Comparison of ENCODE assay signal across 8 cellular contexts in the genomic region with DNA sequence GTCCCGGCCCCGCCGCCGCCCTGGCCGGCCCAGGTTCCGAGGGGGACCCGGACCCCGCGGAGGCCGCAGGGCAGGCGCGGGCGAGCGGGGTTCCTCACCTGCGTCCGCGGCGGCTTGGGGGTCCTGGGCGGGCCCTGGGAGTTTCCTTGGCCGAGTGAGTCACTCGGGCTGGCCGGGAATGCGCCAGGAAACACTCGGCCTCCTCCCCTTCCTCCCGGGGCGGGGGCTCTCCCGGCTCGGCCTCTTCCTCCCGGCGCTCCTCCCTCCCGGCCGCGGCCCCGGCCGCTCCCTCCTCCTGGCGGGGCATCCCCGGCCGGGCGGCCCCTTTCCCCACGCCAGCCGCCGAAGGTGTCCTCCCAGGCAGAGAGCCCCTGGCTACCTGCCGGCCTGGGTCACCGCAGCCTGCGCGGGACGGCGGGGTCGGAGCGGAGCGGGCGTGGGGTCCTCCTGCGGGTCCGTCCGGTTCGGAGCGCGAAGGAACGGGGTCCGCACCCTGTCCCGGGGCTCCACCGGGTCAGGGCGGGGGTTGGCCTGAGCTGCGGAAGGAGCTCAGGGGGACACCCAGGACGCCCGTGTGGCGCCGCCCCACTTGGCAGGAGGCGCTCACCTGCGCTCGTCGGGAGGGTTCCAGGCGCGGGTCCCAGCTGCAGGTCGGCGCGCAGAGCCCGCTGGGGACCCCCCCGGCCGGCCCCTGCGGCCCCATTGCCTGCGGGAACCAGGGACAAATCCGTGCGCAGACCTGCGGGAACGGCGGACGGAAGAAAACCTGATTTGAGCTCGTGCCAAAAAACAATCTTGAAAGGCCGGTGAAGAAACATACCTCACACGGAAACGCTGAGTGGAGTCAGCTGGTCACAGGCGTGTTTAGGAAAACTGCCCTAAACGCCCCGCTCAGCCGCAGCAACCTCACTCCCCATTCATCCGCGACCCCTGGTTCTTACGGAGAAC. TPM values are rescaled to one million over a fixed set of nuclear protein-coding genes. Genes with fewer than 3 reads are reported as not detected.
DNase-seq lines count a peak whose midpoint lies in the region; ATAC-seq and TF ChIP-seq lines count a peak whose summit lies in the region.

TSS of gene CYFIP1 (minus strand) at position 180 of the 948 bp plus-strand sequence. CDS start 33,083 bp downstream, outside the sequence.

- H3K9me3 Mint-ChIP-seq in activated CD4-positive, alpha-beta memory T cell treated with anti-CD3 and anti-CD28 coated beads for 36 hours = no peaks in the 10 kb centered on the region

- peaks cover 11% of the 10 kb centered on the region for H3K4me1 Mint-ChIP-seq in activated CD4-positive, alpha-beta memory T cell treated with anti-CD3 and anti-CD28 coated beads for 36 hours (ENCODE audit: low read depth)

- H3K9me3 ChIP-seq in HCT116 (ENCODE audit: control insufficient read depth in 1 of 2, insufficient read depth in 1 of 2, low read depth in 1 of 2, low read length in 2 of 2) = no peaks in the 10 kb centered on the region
- no peaks in the 10 kb centered on the region for H3K9me3 ChIP-seq in mesodermal cell (ENCODE audit: control insufficient read depth, low read length)

- no peaks in the 10 kb centered on the region for H3K9me2 ChIP-seq in HCT116 (ENCODE audit: insufficient read depth)

- no peak within 1 kb of the TSS for H2AFZ ChIP-seq in HCT116 (ENCODE audit: low read depth, low read length, poor library complexity, severe bottlenecking)

- no peaks in the 10 kb centered on the region for H3K36me3 ChIP-seq in HCT116 (ENCODE audit: control insufficient read depth in 1 of 2, insufficient read depth in 2 of 2, low read length in 2 of 2)
- peaks cover 5% of the 10 kb centered on the region for H3K36me3 ChIP-seq in mesodermal cell (ENCODE audit: control insufficient read depth, insufficient read depth, low read length)

- DNase-seq in T-helper 1 cell = no peak
- DNase-seq in HCT116 (ENCODE audit: low read depth, low spot score) = peak; percentile 61
- peak; percentile 77 for DNase-seq in NCI-H146 (lab: John Stamatoyannopoulos, UW)
- DNase-seq in activated CD4-positive, alpha-beta memory T cell treated with anti-CD3 and anti-CD28 coated beads for 36 hours = peak; percentile 55
- peak; percentile 93 for DNase-seq in epithelial cell of esophagus (ENCODE audit: low read depth)

- H3K9ac ChIP-seq in HCT116 (ENCODE audit: low read length) = peak within 1 kb of the TSS; percentile 80

- 0% methylated on average over 53 to 73 of the region's 99 CpGs for WGBS in mesodermal cell (ENCODE audit: insufficient coverage in 2 of 2), 2 experiments

- H3K4me1 ChIP-seq in HCT116 (ENCODE audit: control insufficient read depth in 1 of 2, insufficient read depth in 2 of 2, low read length in 2 of 2) = peaks cover 15 to 23% of the 10 kb centered on the region in 2 experiments
- H3K4me1 ChIP-seq in mesodermal cell (ENCODE audit: control insufficient read depth, insufficient read depth, low read length, poor library complexity, severe bottlenecking) = peaks cover 6% of the 10 kb centered on the region

- POLR2A ChIA-PET in HCT116 (lab: Charles Lee) = no interaction called here
- POLR2A ChIA-PET in activated CD4-positive, alpha-beta memory T cell treated with anti-CD3 and anti-CD28 coated beads for 36 hours (lab: Charles Lee) = interaction anchor here (1.4 to 2.0 kb wide), 2 partner anchors 56 to 59 kb away, joined by 3 to 8 read pairs; partner anchors contain the start of gene TUBGCP5

- peak within 1 kb of the TSS; percentile 91 to 95 for H3K4me3 ChIP-seq in HCT116 (replicated peaks in 1 of 2; ENCODE audit: low read depth in 1 of 2, low read length in 2 of 2)
- peak within 1 kb of the TSS; percentile 95 for H3K4me3 ChIP-seq in epithelial cell of esophagus (ENCODE audit: low read length)
- H3K4me3 ChIP-seq in mesodermal cell (ENCODE audit: extremely low read depth, insufficient read depth, low read length, poor library complexity, severe bottlenecking) = peak within 1 kb of the TSS; percentile 85

- CTCF ChIA-PET in HCT116 (lab: Charles Lee) = no interaction called here
- CTCF ChIA-PET in activated CD4-positive, alpha-beta memory T cell treated with anti-CD3 and anti-CD28 coated beads for 36 hours (lab: Charles Lee) = interaction anchor here (0.9 kb wide), 1 partner anchor 58 kb away, joined by 5 read pairs; no protein-coding TSS in a partner anchor

- H4K20me1 ChIP-seq in HCT116 (ENCODE audit: insufficient read depth) = peaks cover 11% of the 10 kb centered on the region; the same call in 1 of the 2 replicates

- TF ChIP-seq POLR2A in HCT116 (IDR thresholded peaks at IDR 0.05; ENCODE audit: borderline replicate concordance, extremely low read depth, insufficient read depth, insufficient read length) = no peak

- no peaks in the 10 kb centered on the region for H3K36me3 Mint-ChIP-seq in activated CD4-positive, alpha-beta memory T cell treated with anti-CD3 and anti-CD28 coated beads for 36 hours

- TF ChIP-seq CTCF in HCT116 (IDR thresholded peaks at IDR 0.05 in 2 of 3, conservative IDR thresholded peaks at IDR 0.05 in 1 of 3; ENCODE audit: borderline replicate concordance in 1 of 3, insufficient read depth in 1 of 3, low read depth in 2 of 3, low read length in 2 of 3) = no peak
- TF ChIP-seq CTCF in epithelial cell of esophagus (IDR thresholded peaks at IDR 0.05; ENCODE audit: insufficient read depth, low read depth, low read length, missing control alignments) = no peak
- no peak for TF ChIP-seq CTCF in subcutaneous adipose tissue (IDR thresholded peaks at IDR 0.05; ENCODE audit: low read depth)

- H3K4me3 Mint-ChIP-seq in activated CD4-positive, alpha-beta memory T cell treated with anti-CD3 and anti-CD28 coated beads for 36 hours = peak within 1 kb of the TSS; percentile 85

- no peaks in the 10 kb centered on the region for H3K27me3 ChIP-seq in HCT116 (ENCODE audit: insufficient read depth, low read length)

- H3K27me3 Mint-ChIP-seq in activated CD4-positive, alpha-beta memory T cell treated with anti-CD3 and anti-CD28 coated beads for 36 hours = peaks cover 4% of the 10 kb centered on the region

- peak within 1 kb of the TSS; percentile 87 for H3K4me2 ChIP-seq in HCT116 (ENCODE audit: low read length)

- intact Hi-C loops in T-helper 1 cell treated with Interleukin-12 subunit alpha and Interleukin-12 subunit beta and Interleukin-4 antibody, amounts not matched to agents 30 ng/mL and 1 ng/mL, for 36 hours (cut with micrococcal nuclease) = no loop called here
- intact Hi-C loops in HCT116 (cut with micrococcal nuclease) = loop anchor here (5.0 kb wide), 1 partner anchor 83 kb away; no protein-coding TSS in a partner anchor
- intact Hi-C loops in activated CD4-positive, alpha-beta memory T cell treated with anti-CD3 and anti-CD28 coated beads for 36 hours (cut with micrococcal nuclease) = loop anchor here (2.0 kb wide), 1 partner anchor 58 kb away; the partner anchor contains the start of gene TUBGCP5

- H3K27ac Mint-ChIP-seq in activated CD4-positive, alpha-beta memory T cell treated with anti-CD3 and anti-CD28 coated beads for 36 hours = no peak within 1 kb of the TSS

- peak; percentile 87 for ATAC-seq in HCT116

- BruUV-seq in HCT116 (replicated peaks; lab: Mats Ljungman, UMichigan) = no TSS peak

- H3K27ac ChIP-seq in HCT116 (ENCODE audit: low read depth, low read length) = peak within 1 kb of the TSS; percentile 93
- H3K27ac ChIP-seq in mesodermal cell (ENCODE audit: low read depth, low read length, severe bottlenecking) = peak within 1 kb of the TSS; percentile 66

- RAD21 ChIA-PET in HCT116 (lab: Charles Lee; ENCODE audit: low non-redundant PET in 1 of 2, low total read pairs in 2 of 2, uncharacterized antibody in 2 of 2, unreplicated experiment in 2 of 2) = no interaction called here

- peaks cover 44% of the 10 kb centered on the region for H3K79me2 ChIP-seq in HCT116 (ENCODE audit: insufficient read depth, low read length)

- TF ChIP-seq RAD21 in HCT116 (IDR thresholded peaks at IDR 0.05; ENCODE audit: low read depth) = no peak

TF ChIP-seq in HCT116, 20 proteins besides CTCF, POLR2A, EP300 and RAD21:
- TF ChIP-seq CBX3 (IDR thresholded peaks at IDR 0.05; ENCODE audit: low read depth) = no peak
- TF ChIP-seq ZFX (IDR thresholded peaks at IDR 0.05) = peak; percentile 67
- peak; percentile 29; the same call in 1 of the 2 replicates for TF ChIP-seq JUND (IDR thresholded peaks at IDR 0.05)
- 0 out of 2 replicates have a peak, but pooled peaks have one; percentile 25 for TF ChIP-seq FOSL1 (IDR thresholded peaks at IDR 0.05; ENCODE audit: low read depth)
- TF ChIP-seq SRF (IDR thresholded peaks at IDR 0.05; ENCODE audit: low read depth) = no peak
- no peak for TF ChIP-seq EZH2 (IDR thresholded peaks at IDR 0.05)
- no peak for TF ChIP-seq CEBPB (IDR thresholded peaks at IDR 0.05; ENCODE audit: low read depth)
- peak; percentile 64 for TF ChIP-seq POLR2AphosphoS5 (IDR thresholded peaks at IDR 0.05; ENCODE audit: low read depth, low read length)
- TF ChIP-seq, protein P1, sequence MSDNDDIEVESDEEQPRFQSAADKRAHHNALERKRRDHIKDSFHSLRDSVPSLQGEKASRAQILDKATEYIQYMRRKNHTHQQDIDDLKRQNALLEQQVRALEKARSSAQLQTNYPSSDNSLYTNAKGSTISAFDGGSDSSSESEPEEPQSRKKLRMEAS (IDR thresholded peaks at IDR 0.05) = peak; percentile 9; the same call in 1 of the 2 replicates
TF ChIP-seq in HCT116: peak in this region for 5.

RNA-seq across cellular contexts. Expression of gene CYFIP1, which starts in this region (rescaled TPM):
- total RNA-seq in T-helper 1 cell treated with Interleukin-12 subunit alpha and Interleukin-12 subunit beta and Interleukin-4 antibody, amounts not matched to agents 30 ng/mL and 1 ng/mL, for 36 hours = 40.6 and 41.4 TPM in 2 replicates
- 143 TPM for total RNA-seq in HCT116 (2021; ENCODE audit: unreplicated experiment)
- 111 and 117 TPM in 2 replicates for polyA plus RNA-seq in HCT116 (2012)
- total RNA-seq in activated CD4-positive, alpha-beta memory T cell treated with anti-CD3 and anti-CD28 coated beads for 36 hours = 10 to 100 TPM; 55.8 to 57.3 TPM
- 105 TPM for polyA plus RNA-seq in mesodermal cell (2013, experiment 1 of 2)
- polyA plus RNA-seq in mesodermal cell (2013, experiment 2 of 2) = 88.7 TPM
- 100 to 1,000 TPM in 3 of 4 donors, 10 to 100 TPM in 1; 81.2 to 131 (median 114) TPM for total RNA-seq in subcutaneous adipose tissue

Comparison
In these comparisons a context has a peak if more than half of its experiments do, and no peak if none do; other contexts are left out.
1. DNase-seq: peak in HCT116 (single experiment), NCI-H146 (single experiment), activated CD4-positive, alpha-beta memory T cell treated with anti-CD3 and anti-CD28 coated beads for 36 hours (single experiment) and epithelial cell of esophagus (single experiment); none in T-helper 1 cell (0 of 5).
2. Peak in every context shown above with its lines, with median percentiles within 50 percentile points of each other: H3K4me3 ChIP-seq.